33 cellular contexts compared by ENCODE assay signal in genomic region chr12:1642513-1642912, GRCh38. TPM values are rescaled to one million over a fixed set of nuclear protein-coding genes. Genes with fewer than 3 reads are reported as not detected.
DNase-seq lines count a peak whose midpoint lies in the region; ATAC-seq and TF ChIP-seq lines count a peak whose summit lies in the region.
"Had no signal": no experiment of that assay in that cellular context is flagged by ENCODE, and none has a peak within 500 bp of the region (broad histone marks: within the 10 kb centered on the region; RNA-seq: fewer than 3 reads in every experiment).

No MANE protein-coding gene starts in this region.

- TF ChIP-seq CTCF in cardiac muscle cell (IDR thresholded peaks at IDR 0.05; ENCODE audit: low read depth, low read length), result no peak
- no peak for TF ChIP-seq CTCF in right atrium auricular region (IDR thresholded peaks at IDR 0.05)

- no peak overlapping the region for H3K4ac ChIP-seq in mesendoderm (ENCODE audit: low read depth, low read length)

- H2AK5ac ChIP-seq in mesendoderm (ENCODE audit: low read length), result no peak overlapping the region

- H3K27ac ChIP-seq in cardiac muscle cell (peak overlapping the region; percentile 59), right atrium auricular region (no peak overlapping the region), mesendoderm (ENCODE audit: low read depth, low read length) (peak overlapping the region; percentile 20)
- H3K27ac ChIP-seq: brain microvascular endothelial cell, gastrocnemius medialis, pancreas, PC-9, thoracic aorta, uterus had no signal

- H3K4me1 ChIP-seq in cardiac muscle cell (ENCODE audit: low read depth), result peaks cover 32% of the 10 kb centered on the region
- H3K4me1 ChIP-seq in right atrium auricular region, result peaks cover 0 to 14% of the 10 kb centered on the region in 2 donors
- H3K4me1 ChIP-seq in mesendoderm (ENCODE audit: control insufficient read depth, low read depth, low read length), result no peaks in the 10 kb centered on the region
- H3K4me1 ChIP-seq: pancreas, uterus had no signal

- H3K4me3 Mint-ChIP-seq in T-helper 17 cell, result peak overlapping the region; percentile 67
- H3K4me3 Mint-ChIP-seq: activated CD4-positive, alpha-beta memory T cell treated with anti-CD3 and anti-CD28 coated beads for 36 hours; activated T-helper 1 cell treated with anti-CD3 and anti-CD28 coated beads, Interleukin-12 subunit alpha, Interleukin-12 subunit beta, Interleukin-2, Interleukin-4 antibody, amounts not matched to agents 30 ng/mL and 10 ng/mL and 1 ng/mL, durations not matched to agents 14 hours and 24 hours and 36 hours; CD4-positive, CD25-positive, alpha-beta regulatory T cell; stimulated activated naive CD8-positive, alpha-beta T cell treated with anti-CD3 and anti-CD28 coated beads, Interleukin-15, Interleukin-2, amounts not matched to agents 100 ng/mL and 50 ng/mL, for 24 hours; T-helper 1 cell treated with Interleukin-12 subunit alpha and Interleukin-12 subunit beta and Interleukin-4 antibody, amounts not matched to agents 30 μg/mL and 1 μg/mL, for 36 hours had no signal

- H3K4me3 ChIP-seq in cardiac muscle cell, result no peak overlapping the region
- no peak overlapping the region for H3K4me3 ChIP-seq in right atrium auricular region
- H3K4me3 ChIP-seq in mesendoderm (ENCODE audit: low read length), result no peak overlapping the region
- H3K4me3 ChIP-seq: gastrocnemius medialis, lung, pancreas, PC-9, thoracic aorta, uterus had no signal

- H3K36me3 Mint-ChIP-seq in T-helper 17 cell (ENCODE audit: low read depth), result no peaks in the 10 kb centered on the region
- H3K36me3 Mint-ChIP-seq: activated CD4-positive, alpha-beta memory T cell treated with anti-CD3 and anti-CD28 coated beads for 36 hours; CD4-positive, CD25-positive, alpha-beta regulatory T cell had no signal

- H3K79me1 ChIP-seq in mesendoderm (ENCODE audit: low read length), result no peaks in the 10 kb centered on the region

- no peak overlapping the region for H3K9ac ChIP-seq in mesendoderm (ENCODE audit: low read length)

- H3K9me3 ChIP-seq in cardiac muscle cell (ENCODE audit: low read depth) (no peaks in the 10 kb centered on the region), right atrium auricular region (no peaks in the 10 kb centered on the region), T-helper 17 cell (ENCODE audit: control insufficient read depth, low read length, poor library complexity, severe bottlenecking) (no peaks in the 10 kb centered on the region)
- H3K9me3 ChIP-seq: gastrocnemius medialis, pancreas, thoracic aorta, uterus had no signal

- no peak overlapping the region for H3K18ac ChIP-seq in mesendoderm (ENCODE audit: low read length)

- no peak overlapping the region for H4K8ac ChIP-seq in mesendoderm (ENCODE audit: low read depth, low read length)

- no CpG with 5 or more reads among the region's 7 CpGs for WGBS in mesendoderm (ENCODE audit: extremely low coverage, insufficient coverage, low lambda C conversion rate)

- peak overlapping the region; percentile 75 for H3K56ac ChIP-seq in mesendoderm (ENCODE audit: low read length)

- H3K23ac ChIP-seq in mesendoderm (ENCODE audit: low read length), result no peak overlapping the region

- no peak overlapping the region for H3K4me2 ChIP-seq in mesendoderm (ENCODE audit: low read length)
- H3K4me2 ChIP-seq: PC-9 had no signal

- peak overlapping the region; percentile 33 for H2BK5ac ChIP-seq in mesendoderm (ENCODE audit: low read length)

- peaks cover 42% of the 10 kb centered on the region for H3K27me3 Mint-ChIP-seq in T-helper 17 cell
- H3K27me3 Mint-ChIP-seq: stimulated activated naive CD8-positive, alpha-beta T cell treated with anti-CD3 and anti-CD28 coated beads, Interleukin-15, Interleukin-2, amounts not matched to agents 100 ng/mL and 50 ng/mL, for 24 hours had no signal

- H3K79me2 ChIP-seq in mesendoderm (ENCODE audit: control insufficient read depth, insufficient read depth, low read length), result no peaks in the 10 kb centered on the region

- ATAC-seq in T-helper 17 cell, result no peak
- no peak for ATAC-seq in HG03521 (IDR thresholded peaks at IDR 0.05; ENCODE audit: unreplicated experiment)
- ATAC-seq in GM21390 (IDR thresholded peaks at IDR 0.05; ENCODE audit: unreplicated experiment), result no peak
- ATAC-seq: gastrocnemius medialis, pancreas, SK-N-SH treated with all-trans-retinoic acid at 6 μM for 48 hours had no signal

- no peak overlapping the region for H2BK15ac ChIP-seq in mesendoderm (replicated peaks; ENCODE audit: low read depth)

- H3K27me3 ChIP-seq in cardiac muscle cell (no peaks in the 10 kb centered on the region), right atrium auricular region (no peaks in the 10 kb centered on the region), mesendoderm (ENCODE audit: insufficient read depth, low read length, poor library complexity) (no peaks in the 10 kb centered on the region)
- H3K27me3 ChIP-seq: brain microvascular endothelial cell, gastrocnemius medialis, pancreas, uterus had no signal

- H2BK120ac ChIP-seq in mesendoderm (ENCODE audit: low read depth, low read length), result no peak overlapping the region

- peaks cover 3% of the 10 kb centered on the region for H3K4me1 Mint-ChIP-seq in T-helper 17 cell

- H4K5ac ChIP-seq in mesendoderm (ENCODE audit: low read length), result no peak overlapping the region

- H3K27ac Mint-ChIP-seq in T-helper 17 cell, result no peak overlapping the region
- H3K27ac Mint-ChIP-seq: activated CD4-positive, alpha-beta memory T cell treated with anti-CD3 and anti-CD28 coated beads for 36 hours; activated T-helper 1 cell treated with anti-CD3 and anti-CD28 coated beads, Interleukin-12 subunit alpha, Interleukin-12 subunit beta, Interleukin-2, Interleukin-4 antibody, amounts not matched to agents 30 ng/mL and 10 ng/mL and 1 ng/mL, durations not matched to agents 14 hours and 24 hours and 36 hours; CD4-positive, CD25-positive, alpha-beta regulatory T cell; nephron progenitor cell; stimulated activated naive CD8-positive, alpha-beta T cell treated with anti-CD3 and anti-CD28 coated beads, Interleukin-15, Interleukin-2, amounts not matched to agents 100 ng/mL and 50 ng/mL, for 24 hours; T-helper 1 cell treated with Interleukin-12 subunit alpha and Interleukin-12 subunit beta and Interleukin-4 antibody, amounts not matched to agents 30 μg/mL and 1 μg/mL, for 36 hours had no signal

- H3K36me3 ChIP-seq in cardiac muscle cell (peaks cover 23% of the 10 kb centered on the region), right atrium auricular region (no peaks in the 10 kb centered on the region), mesendoderm (ENCODE audit: control insufficient read depth, insufficient read depth, low read length) (peaks cover 1% of the 10 kb centered on the region)
- H3K36me3 ChIP-seq: gastrocnemius medialis, pancreas, thoracic aorta, uterus had no signal

- no peak for DNase-seq in cardiac muscle cell (ENCODE audit: low read depth in 1 of 2, low spot score in 1 of 2)
- no peak for DNase-seq in right atrium auricular region (ENCODE audit: low spot score)
- DNase-seq in T-helper 17 cell, result no peak
- peak; percentile 81 for DNase-seq in mesendoderm
- no peak for DNase-seq in NOMO-1 (lab: John Stamatoyannopoulos, UW; ENCODE audit: unreplicated experiment in 2 of 2)
- DNase-seq in superior temporal gyrus (ENCODE audit: extremely low spot score), result no peak
- DNase-seq: activated CD4-positive, alpha-beta memory T cell treated with anti-CD3 and anti-CD28 coated beads for 36 hours; activated CD8-positive, alpha-beta memory T cell treated with anti-CD3 and anti-CD28 coated beads, Interleukin-2, amount 50 U/mL, for 4 hours; activated naive CD4-positive, alpha-beta T cell treated with Interleukin-2 at 50 U/mL for 16 hours; AML-193; brain microvascular endothelial cell; CD4-positive, CD25-positive, alpha-beta regulatory T cell; gastrocnemius medialis; GOT3; hippocampal formation; NCI-H1048; NCI-H2107; NCI-H446; nephron progenitor cell; NK-92 treated with Interleukin-12 subunit alpha and Interleukin-12 subunit beta, amount 100 ng/mL, for 24 hours; pancreas; PC-9; stimulated activated CD4-positive, alpha-beta T cell treated with anti-CD3 and anti-CD28 coated beads, Interleukin-2, amount 100 ng/mL, for 24 hours; uterus had no signal

RNA-seq across cellular contexts. Expression of gene WNT5B, which starts 13.5 kb away (rescaled TPM):
- total RNA-seq in cardiac muscle cell, result 152 and 206 TPM in 2 replicates
- polyA plus RNA-seq in cardiac muscle cell, result 170 and 240 TPM in 2 replicates
- 1 to 10 TPM; 1.5 to 3.0 TPM for total RNA-seq in right atrium auricular region
- not detected for total RNA-seq in T-helper 17 cell
- 4.7 TPM for polyA plus RNA-seq in mesendoderm (2013, experiment 1 of 2)
- 4.9 TPM for polyA plus RNA-seq in mesendoderm (2013, experiment 2 of 2)
- total RNA-seq: activated CD4-positive, alpha-beta memory T cell treated with anti-CD3 and anti-CD28 coated beads for 36 hours; CD4-positive, CD25-positive, alpha-beta regulatory T cell; endothelial cell of umbilical vein had no signal
- polyA plus RNA-seq: CD4-positive, CD25-positive, alpha-beta regulatory T cell; endothelial cell of umbilical vein had no signal

RNA-seq across cellular contexts. Expression of gene FBXL14, which starts 48.1 kb away (rescaled TPM):
- 22.4 and 27.8 TPM in 2 replicates for total RNA-seq in cardiac muscle cell
- polyA plus RNA-seq in cardiac muscle cell, result 17.8 and 34.3 TPM in 2 replicates
- total RNA-seq in right atrium auricular region, result 10 to 100 TPM in 1 of 2 donors, 1 to 10 TPM in 1; 6.3 to 11.3 TPM
- 10 to 100 TPM; 26.7 to 30.0 TPM for total RNA-seq in T-helper 17 cell
- 2.8 TPM for polyA plus RNA-seq in mesendoderm (2013, experiment 1 of 2)
- polyA plus RNA-seq in mesendoderm (2013, experiment 2 of 2), result 2.9 TPM

RNA-seq across cellular contexts. Expression of gene ADIPOR2, which starts 48.4 kb away (rescaled TPM):
- total RNA-seq in cardiac muscle cell (25.0 and 25.7 TPM in 2 replicates), right atrium auricular region (10 to 100 TPM; 19.7 to 23.3 TPM), T-helper 17 cell (10 to 100 TPM; 17.1 to 23.5 TPM)
- 5.8 and 7.1 TPM in 2 replicates for polyA plus RNA-seq in cardiac muscle cell
- polyA plus RNA-seq in mesendoderm (2013, experiment 1 of 2), result 26.7 TPM
- polyA plus RNA-seq in mesendoderm (2013, experiment 2 of 2), result 26.7 TPM

Comparison
In these comparisons a context has a peak if more than half of its experiments do, and no peak if none do; other contexts are left out.
1. H3K27ac ChIP-seq: peak in cardiac muscle cell (single experiment) and mesendoderm (single experiment); none in right atrium auricular region (0 of 2).
2. RNA of gene WNT5B, which starts 13.5 kb away (total RNA-seq): 152 to 206 TPM in cardiac muscle cell; 1.5 to 3.0 TPM in right atrium auricular region and not detected in T-helper 17 cell; every median in the first group is over 10 times any median in the second.